In genomic region chr1:6361124-6361775, GRCh38 we compare ENCODE assay signal across 26 cellular contexts. TPM values are rescaled to one million over a fixed set of nuclear protein-coding genes. Genes with fewer than 3 reads are reported as not detected.
DNase-seq lines count a peak whose midpoint lies in the region; ATAC-seq lines count a peak whose summit lies in the region.
"Had no signal": no experiment of that assay in that cellular context is flagged by ENCODE, and none has a peak within 500 bp of the region (broad histone marks: within the 10 kb centered on the region; RNA-seq: fewer than 3 reads in every experiment).

No MANE protein-coding gene starts in this region.

- no peak overlapping the region for H3K14ac ChIP-seq in mesenchymal stem cell (ENCODE audit: low read length in 2 of 2)

- H3K27ac ChIP-seq in mesenchymal stem cell (ENCODE audit: low read length, poor library complexity, severe bottlenecking): no peak overlapping the region
- H3K27ac ChIP-seq: brain microvascular endothelial cell had no signal

- ATAC-seq in stimulated activated naive CD8-positive, alpha-beta T cell treated with anti-CD3 and anti-CD28 coated beads, Interleukin-15, amount 100 ng/mL, for 72 hours: no peak
- no peak for ATAC-seq in stimulated activated naive CD8-positive, alpha-beta T cell treated with anti-CD3 and anti-CD28 coated beads, Interleukin-15, Interleukin-2, amounts not matched to agents 100 U/mL and 50 U/mL, for 24 hours
- no peak for ATAC-seq in activated T-helper 17 cell treated with anti-CD3 and anti-CD28 coated beads, Interleukin-2, amount 50 U/mL, for 72 hours (replicated peaks)
- no peak for ATAC-seq in GM21360 (IDR thresholded peaks at IDR 0.05; ENCODE audit: unreplicated experiment)
- ATAC-seq: activated T-cell treated with anti-CD3 and anti-CD28 coated beads, Interleukin-2, amount 50 U/mL, for 72 hours; right lobe of liver had no signal

- peak overlapping the region in 1 of 2 experiments; percentile 28 for H3K18ac ChIP-seq in mesenchymal stem cell (ENCODE audit: low read depth in 1 of 2, low read length in 2 of 2)

- H3K36me3 Mint-ChIP-seq in activated T-helper 17 cell treated with anti-CD3 and anti-CD28 coated beads, Interleukin-2, amount 50 U/mL, for 72 hours (ENCODE audit: low read depth): no peaks in the 10 kb centered on the region

- H2BK12ac ChIP-seq in mesenchymal stem cell (ENCODE audit: low read length in 2 of 2): no peak overlapping the region

- H2AK5ac ChIP-seq in mesenchymal stem cell (ENCODE audit: low read length, severe bottlenecking): no peak overlapping the region

- H3K36me3 ChIP-seq in mesenchymal stem cell (ENCODE audit: control insufficient read depth in 1 of 2, insufficient read depth in 2 of 2, low read depth in 1 of 2, low read length in 2 of 2): peaks cover 0 to 3% of the 10 kb centered on the region in 2 experiments
- H3K36me3 ChIP-seq: adrenal gland, brain microvascular endothelial cell, MG63, right lobe of liver had no signal

- no peak overlapping the region for H2BK5ac ChIP-seq in mesenchymal stem cell (ENCODE audit: low read depth, low read length, poor library complexity, severe bottlenecking)

- H2BK15ac ChIP-seq in mesenchymal stem cell (ENCODE audit: low read depth, poor library complexity, severe bottlenecking): no peak overlapping the region

- H4K8ac ChIP-seq in mesenchymal stem cell (ENCODE audit: low read length): no peak overlapping the region

- H3K27ac Mint-ChIP-seq in stimulated activated naive CD8-positive, alpha-beta T cell treated with anti-CD3 and anti-CD28 coated beads, Interleukin-15, amount 100 ng/mL, for 72 hours: peak overlapping the region; percentile 25 to 37
- H3K27ac Mint-ChIP-seq in activated T-helper 17 cell treated with anti-CD3 and anti-CD28 coated beads, Interleukin-2, amount 50 U/mL, for 72 hours: peak overlapping the region; percentile 96

- no peaks in the 10 kb centered on the region for H3K27me3 ChIP-seq in mesenchymal stem cell (ENCODE audit: control insufficient read depth in 1 of 2, insufficient read depth in 1 of 2, low read length in 2 of 2)
- H3K27me3 ChIP-seq: adrenal gland, brain microvascular endothelial cell, MG63, right lobe of liver had no signal

- no peak overlapping the region for H2AFZ ChIP-seq in mesenchymal stem cell (ENCODE audit: low read depth, low read length)

- no peak overlapping the region for H4K91ac ChIP-seq in mesenchymal stem cell (ENCODE audit: low read length)

- H3K9me3 ChIP-seq in mesenchymal stem cell (ENCODE audit: control insufficient read depth, low read length): no peaks in the 10 kb centered on the region
- H3K9me3 ChIP-seq: adrenal gland, right lobe of liver had no signal

- H3K9ac ChIP-seq in mesenchymal stem cell (ENCODE audit: low read length): peak overlapping the region; percentile 86

- no peak overlapping the region for H3K4me2 ChIP-seq in mesenchymal stem cell (ENCODE audit: low read length, poor library complexity, severe bottlenecking)

- H3K4me3 Mint-ChIP-seq in stimulated activated naive CD8-positive, alpha-beta T cell treated with anti-CD3 and anti-CD28 coated beads, Interleukin-15, amount 100 ng/mL, for 72 hours: no peak overlapping the region
- H3K4me3 Mint-ChIP-seq in activated T-helper 17 cell treated with anti-CD3 and anti-CD28 coated beads, Interleukin-2, amount 50 U/mL, for 72 hours: no peak overlapping the region
- H3K4me3 Mint-ChIP-seq: CD14-positive monocyte had no signal

- 93% methylated on average over 10 of the region's 13 CpGs for WGBS in mesenchymal stem cell

- peaks cover 31% of the 10 kb centered on the region for H3K79me1 ChIP-seq in mesenchymal stem cell (replicated peaks; ENCODE audit: low read length, poor library complexity, severe bottlenecking)

- H3K4ac ChIP-seq in mesenchymal stem cell (ENCODE audit: low read depth in 1 of 2, low read length in 2 of 2): no peak overlapping the region

- H3K4me1 Mint-ChIP-seq in stimulated activated naive CD8-positive, alpha-beta T cell treated with anti-CD3 and anti-CD28 coated beads, Interleukin-15, amount 100 ng/mL, for 72 hours: peaks cover 92% of the 10 kb centered on the region
- H3K4me1 Mint-ChIP-seq in activated T-helper 17 cell treated with anti-CD3 and anti-CD28 coated beads, Interleukin-2, amount 50 U/mL, for 72 hours: peaks cover 15% of the 10 kb centered on the region

- H3K27me3 Mint-ChIP-seq in stimulated activated naive CD8-positive, alpha-beta T cell treated with anti-CD3 and anti-CD28 coated beads, Interleukin-15, amount 100 ng/mL, for 72 hours: no peaks in the 10 kb centered on the region
- H3K27me3 Mint-ChIP-seq in activated T-helper 17 cell treated with anti-CD3 and anti-CD28 coated beads, Interleukin-2, amount 50 U/mL, for 72 hours: no peaks in the 10 kb centered on the region

- H3K9me3 Mint-ChIP-seq in stimulated activated naive CD8-positive, alpha-beta T cell treated with anti-CD3 and anti-CD28 coated beads, Interleukin-15, amount 100 ng/mL, for 72 hours: no peaks in the 10 kb centered on the region
- H3K9me3 Mint-ChIP-seq in activated T-helper 17 cell treated with anti-CD3 and anti-CD28 coated beads, Interleukin-2, amount 50 U/mL, for 72 hours: no peaks in the 10 kb centered on the region
- H3K9me3 Mint-ChIP-seq: activated T-cell treated with anti-CD3 and anti-CD28 coated beads, Interleukin-2, amount 50 U/mL, for 72 hours had no signal

- no peak overlapping the region for H3K23ac ChIP-seq in mesenchymal stem cell (ENCODE audit: low read length in 2 of 2)

- no peak overlapping the region for H3K4me3 ChIP-seq in mesenchymal stem cell (ENCODE audit: insufficient read depth in 1 of 2, low read depth in 1 of 2, low read length in 2 of 2)
- H3K4me3 ChIP-seq: adrenal gland, coronary artery, MG63, right lobe of liver had no signal

- H3K4me1 ChIP-seq in mesenchymal stem cell (ENCODE audit: control insufficient read depth, insufficient read depth, low read depth, low read length): peaks cover 29% of the 10 kb centered on the region

- no peak overlapping the region for H2BK120ac ChIP-seq in mesenchymal stem cell (ENCODE audit: low read depth, low read length)

- no peak for DNase-seq in stimulated activated naive CD8-positive, alpha-beta T cell treated with anti-CD3 and anti-CD28 coated beads, Interleukin-15, amount 100 ng/mL, for 72 hours
- no peak for DNase-seq in stimulated activated naive CD8-positive, alpha-beta T cell treated with anti-CD3 and anti-CD28 coated beads, Interleukin-15, Interleukin-2, amounts not matched to agents 100 U/mL and 50 U/mL, for 24 hours
- DNase-seq in mesenchymal stem cell (no peak), NCI-H526 treated with DMSO at 0.1 percent for 48 hours (lab: John Stamatoyannopoulos, UW) (no peak), NCI-H69 (lab: John Stamatoyannopoulos, UW) (no peak)
- DNase-seq in stimulated activated CD4-positive, alpha-beta T cell treated with anti-CD3 and anti-CD28 coated beads, Interleukin-4, amount 100 ng/mL, for 4 hours: no peak
- DNase-seq: activated CD4-positive, CD25-positive, alpha-beta regulatory T cell treated with anti-CD3 and anti-CD28 coated beads, Interleukin-2, amount 50 U/mL, for 72 hours; activated T-cell treated with anti-CD3 and anti-CD28 coated beads, Interleukin-2, amount 50 U/mL, for 72 hours; adrenal gland; brain microvascular endothelial cell; DMS 273 treated with DMSO at 0.1 percent for 48 hours; H7; MG63; NCI-H1417; NCI-H2107; right lobe of liver; stimulated activated CD4-positive, alpha-beta T cell treated with anti-CD3 and anti-CD28 coated beads, Interleukin-15, amount 100 ng/mL, for 24 hours; stimulated activated CD8-positive, alpha-beta memory T cell treated with anti-CD3 and anti-CD28 coated beads, Interleukin-4, amount 100 ng/mL, for 48 hours; substantia nigra had no signal

RNA-seq across cellular contexts. Expression of gene ACOT7, which starts 32.3 kb away (rescaled TPM):
- total RNA-seq in activated T-helper 17 cell treated with anti-CD3 and anti-CD28 coated beads, Interleukin-2, amount 50 U/mL, for 72 hours: 10 to 100 TPM; 43.5 to 96.3 TPM
- 67.2 TPM for polyA plus RNA-seq in mesenchymal stem cell (2013, experiment 1 of 2)
- 69.0 TPM for polyA plus RNA-seq in mesenchymal stem cell (2013, experiment 2 of 2)

RNA-seq across cellular contexts. Expression of gene HES2, which starts 58.5 kb away (rescaled TPM):
- under 1 TPM; 0.17 to 0.37 TPM for total RNA-seq in activated T-helper 17 cell treated with anti-CD3 and anti-CD28 coated beads, Interleukin-2, amount 50 U/mL, for 72 hours
- polyA plus RNA-seq in mesenchymal stem cell (2013, experiment 1 of 2): 0.07 TPM
- polyA plus RNA-seq in mesenchymal stem cell (2013, experiment 2 of 2): 0.05 TPM
- polyA plus RNA-seq: AG04450, CD14-positive monocyte, fibroblast of lung, neural cell had no signal
